ENCODE assay signal across 1 cellular context in the genomic region with DNA sequence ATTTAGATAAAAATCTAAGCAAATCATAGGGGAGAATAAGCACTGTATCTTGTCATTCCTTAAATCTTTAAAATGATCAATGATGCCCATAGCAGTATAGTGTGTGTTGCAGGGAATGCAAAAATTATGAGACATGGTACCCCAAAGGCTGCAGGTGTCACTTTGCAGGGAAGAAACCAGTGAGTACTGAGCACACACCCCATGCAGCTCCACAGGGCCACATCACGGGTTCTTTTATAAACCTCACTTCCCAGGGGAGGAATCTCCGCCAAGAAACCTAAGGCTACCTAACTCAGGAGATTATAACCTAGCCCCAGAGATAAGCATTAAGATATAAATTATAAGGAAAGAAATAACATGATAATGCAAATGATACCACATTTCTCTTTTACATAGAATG.
TF ChIP-seq lines count a peak whose summit lies in the region.

No MANE protein-coding gene starts in this region.

TF ChIP-seq in GM23338, 12 proteins besides CTCF, POLR2A, EP300 and RAD21 (continued from another document):
- no peak for TF ChIP-seq CREB1 (CRISPR knock-in tag; IDR thresholded peaks at IDR 0.05; ENCODE audit: low read depth)
- no peak for TF ChIP-seq EZH2phosphoT487 (IDR thresholded peaks at IDR 0.05; ENCODE audit: unreplicated experiment)
- TF ChIP-seq EZH2 (IDR thresholded peaks at IDR 0.05; ENCODE audit: low read depth, unreplicated experiment) = no peak
- TF ChIP-seq, protein P1, sequence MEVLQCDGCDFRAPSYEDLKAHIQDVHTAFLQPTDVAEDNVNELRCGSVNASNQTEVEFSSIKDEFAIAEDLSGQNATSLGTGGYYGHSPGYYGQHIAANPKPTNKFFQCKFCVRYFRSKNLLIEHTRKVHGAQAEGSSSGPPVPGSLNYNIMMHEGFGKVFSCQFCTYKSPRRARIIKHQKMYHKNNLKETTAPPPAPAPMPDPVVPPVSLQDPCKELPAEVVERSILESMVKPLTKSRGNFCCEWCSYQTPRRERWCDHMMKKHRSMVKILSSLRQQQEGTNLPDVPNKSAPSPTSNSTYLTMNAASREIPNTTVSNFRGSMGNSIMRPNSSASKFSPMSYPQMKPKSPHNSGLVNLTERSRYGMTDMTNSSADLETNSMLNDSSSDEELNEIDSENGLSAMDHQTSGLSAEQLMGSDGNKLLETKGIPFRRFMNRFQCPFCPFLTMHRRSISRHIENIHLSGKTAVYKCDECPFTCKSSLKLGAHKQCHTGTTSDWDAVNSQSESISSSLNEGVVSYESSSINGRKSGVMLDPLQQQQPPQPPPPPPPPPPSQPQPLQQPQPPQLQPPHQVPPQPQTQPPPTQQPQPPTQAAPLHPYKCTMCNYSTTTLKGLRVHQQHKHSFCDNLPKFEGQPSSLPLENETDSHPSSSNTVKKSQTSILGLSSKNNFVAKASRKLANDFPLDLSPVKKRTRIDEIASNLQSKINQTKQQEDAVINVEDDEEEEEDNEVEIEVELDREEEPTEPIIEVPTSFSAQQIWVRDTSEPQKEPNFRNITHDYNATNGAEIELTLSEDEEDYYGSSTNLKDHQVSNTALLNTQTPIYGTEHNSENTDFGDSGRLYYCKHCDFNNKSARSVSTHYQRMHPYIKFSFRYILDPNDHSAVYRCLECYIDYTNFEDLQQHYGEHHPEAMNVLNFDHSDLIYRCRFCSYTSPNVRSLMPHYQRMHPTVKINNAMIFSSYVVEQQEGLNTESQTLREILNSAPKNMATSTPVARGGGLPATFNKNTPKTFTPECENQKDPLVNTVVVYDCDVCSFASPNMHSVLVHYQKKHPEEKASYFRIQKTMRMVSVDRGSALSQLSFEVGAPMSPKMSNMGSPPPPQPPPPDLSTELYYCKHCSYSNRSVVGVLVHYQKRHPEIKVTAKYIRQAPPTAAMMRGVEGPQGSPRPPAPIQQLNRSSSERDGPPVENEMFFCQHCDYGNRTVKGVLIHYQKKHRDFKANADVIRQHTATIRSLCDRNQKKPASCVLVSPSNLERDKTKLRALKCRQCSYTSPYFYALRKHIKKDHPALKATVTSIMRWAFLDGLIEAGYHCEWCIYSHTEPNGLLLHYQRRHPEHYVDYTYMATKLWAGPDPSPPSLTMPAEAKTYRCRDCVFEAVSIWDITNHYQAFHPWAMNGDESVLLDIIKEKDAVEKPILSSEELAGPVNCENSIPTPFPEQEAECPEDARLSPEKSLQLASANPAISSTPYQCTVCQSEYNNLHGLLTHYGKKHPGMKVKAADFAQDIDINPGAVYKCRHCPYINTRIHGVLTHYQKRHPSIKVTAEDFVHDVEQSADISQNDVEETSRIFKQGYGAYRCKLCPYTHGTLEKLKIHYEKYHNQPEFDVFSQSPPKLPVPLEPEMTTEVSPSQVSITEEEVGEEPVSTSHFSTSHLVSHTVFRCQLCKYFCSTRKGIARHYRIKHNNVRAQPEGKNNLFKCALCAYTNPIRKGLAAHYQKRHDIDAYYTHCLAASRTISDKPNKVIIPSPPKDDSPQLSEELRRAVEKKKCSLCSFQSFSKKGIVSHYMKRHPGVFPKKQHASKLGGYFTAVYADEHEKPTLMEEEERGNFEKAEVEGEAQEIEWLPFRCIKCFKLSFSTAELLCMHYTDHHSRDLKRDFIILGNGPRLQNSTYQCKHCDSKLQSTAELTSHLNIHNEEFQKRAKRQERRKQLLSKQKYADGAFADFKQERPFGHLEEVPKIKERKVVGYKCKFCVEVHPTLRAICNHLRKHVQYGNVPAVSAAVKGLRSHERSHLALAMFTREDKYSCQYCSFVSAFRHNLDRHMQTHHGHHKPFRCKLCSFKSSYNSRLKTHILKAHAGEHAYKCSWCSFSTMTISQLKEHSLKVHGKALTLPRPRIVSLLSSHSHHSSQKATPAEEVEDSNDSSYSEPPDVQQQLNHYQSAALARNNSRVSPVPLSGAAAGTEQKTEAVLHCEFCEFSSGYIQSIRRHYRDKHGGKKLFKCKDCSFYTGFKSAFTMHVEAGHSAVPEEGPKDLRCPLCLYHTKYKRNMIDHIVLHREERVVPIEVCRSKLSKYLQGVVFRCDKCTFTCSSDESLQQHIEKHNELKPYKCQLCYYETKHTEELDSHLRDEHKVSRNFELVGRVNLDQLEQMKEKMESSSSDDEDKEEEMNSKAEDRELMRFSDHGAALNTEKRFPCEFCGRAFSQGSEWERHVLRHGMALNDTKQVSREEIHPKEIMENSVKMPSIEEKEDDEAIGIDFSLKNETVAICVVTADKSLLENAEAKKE (CRISPR knock-in tag; IDR thresholded peaks at IDR 0.05) = no peak
- TF ChIP-seq, protein P2, sequence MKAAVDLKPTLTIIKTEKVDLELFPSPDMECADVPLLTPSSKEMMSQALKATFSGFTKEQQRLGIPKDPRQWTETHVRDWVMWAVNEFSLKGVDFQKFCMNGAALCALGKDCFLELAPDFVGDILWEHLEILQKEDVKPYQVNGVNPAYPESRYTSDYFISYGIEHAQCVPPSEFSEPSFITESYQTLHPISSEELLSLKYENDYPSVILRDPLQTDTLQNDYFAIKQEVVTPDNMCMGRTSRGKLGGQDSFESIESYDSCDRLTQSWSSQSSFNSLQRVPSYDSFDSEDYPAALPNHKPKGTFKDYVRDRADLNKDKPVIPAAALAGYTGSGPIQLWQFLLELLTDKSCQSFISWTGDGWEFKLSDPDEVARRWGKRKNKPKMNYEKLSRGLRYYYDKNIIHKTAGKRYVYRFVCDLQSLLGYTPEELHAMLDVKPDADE (IDR thresholded peaks at IDR 0.05) = no peak
- TF ChIP-seq NANOG (IDR thresholded peaks at IDR 0.05; ENCODE audit: borderline replicate concordance) = no peak
